ENCODE assay signal across 8 cellular contexts in the genomic region with DNA sequence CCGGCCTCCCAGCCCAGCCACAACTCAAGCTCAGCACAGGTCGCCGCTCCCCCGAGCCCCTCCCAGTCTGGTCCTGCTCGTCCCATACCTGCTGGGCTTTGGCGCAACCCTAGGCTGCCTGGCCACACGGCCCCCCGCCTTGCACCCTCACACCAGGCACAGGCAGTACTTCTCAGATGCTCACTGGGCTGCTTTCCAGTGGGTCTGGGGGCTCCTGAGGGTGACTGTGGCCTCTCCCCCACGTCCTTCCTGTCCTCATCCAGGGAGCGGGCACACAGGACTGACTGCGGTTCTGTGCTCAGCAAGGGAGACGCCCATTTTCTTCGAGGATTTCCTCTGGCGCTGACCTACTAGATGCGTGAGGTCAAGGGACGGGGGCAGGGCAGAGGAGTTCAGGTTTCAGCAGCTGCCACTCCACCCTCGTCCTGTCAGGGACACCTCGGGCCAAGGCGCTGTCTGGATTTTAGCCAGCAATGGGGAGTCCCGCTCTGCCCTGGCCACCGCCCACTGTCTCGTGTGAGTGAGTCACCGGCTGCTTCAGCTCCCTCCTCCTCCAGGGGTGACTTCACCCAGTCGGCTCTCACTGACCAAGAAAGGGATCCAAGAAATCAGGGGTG.
A peak's percentile ranks its signal among the peaks of the same experiment; 100 is the strongest.
DNase-seq lines count a peak whose midpoint lies in the region; ATAC-seq, FAIRE-seq and TF ChIP-seq lines count a peak whose summit lies in the region.

No MANE protein-coding gene starts in this region.

- H3K4me1 ChIP-seq in HAP-1 = no peaks in the 10 kb centered on the region
- H3K4me1 ChIP-seq in mucosa of rectum (ENCODE audit: control insufficient read depth in 2 of 2, insufficient read depth in 2 of 2, low read length in 2 of 2) = peaks cover 21 to 33% of the 10 kb centered on the region in 2 donors

- DNase-seq in ELR (ENCODE audit: low read depth) (peak; percentile 92), HAP-1 (ENCODE audit: low spot score in 2 of 2) (peak; percentile 29 to 80), NCI-H2196 (lab: John Stamatoyannopoulos, UW; ENCODE audit: unreplicated experiment) (peak; percentile 94), epithelial cell of prostate (ENCODE audit: low read depth, low spot score) (peak; percentile 78), D721Med (ENCODE audit: insufficient read length, low spot score) (no peak)
- peak; percentile 80 for DNase-seq in activated CD8-positive, alpha-beta memory T cell treated with anti-CD3 and anti-CD28 coated beads, Interleukin-2, amount 10 ng/mL, durations not matched to agents 7 days and 5 days
- DNase-seq in stimulated activated CD8-positive, alpha-beta memory T cell treated with anti-CD3 and anti-CD28 coated beads, Interleukin-4, amount 100 ng/mL, for 1 hour (ENCODE audit: low read depth in 2 of 2, low spot score in 1 of 2) = peak; percentile 38 to 42

- no peaks in the 10 kb centered on the region for H3K27me3 Mint-ChIP-seq in activated CD8-positive, alpha-beta memory T cell treated with anti-CD3 and anti-CD28 coated beads, Interleukin-2, amount 10 ng/mL, durations not matched to agents 7 days and 5 days

- peak; percentile 91 for ATAC-seq in activated CD8-positive, alpha-beta memory T cell treated with anti-CD3 and anti-CD28 coated beads, Interleukin-2, amount 10 ng/mL, durations not matched to agents 7 days and 5 days

- H3K9me3 Mint-ChIP-seq in activated CD8-positive, alpha-beta memory T cell treated with anti-CD3 and anti-CD28 coated beads, Interleukin-2, amount 10 ng/mL, durations not matched to agents 7 days and 5 days (ENCODE audit: low read depth) = no peaks in the 10 kb centered on the region

- no peak overlapping the region for H3K27ac ChIP-seq in epithelial cell of prostate
- H3K27ac ChIP-seq in mucosa of rectum (ENCODE audit: low read depth in 2 of 2, low read length in 2 of 2) = peak overlapping the region; percentile 81 to 87

- TF ChIP-seq CTCF in D721Med (IDR thresholded peaks at IDR 0.05; ENCODE audit: insufficient read depth, missing control alignments) = no peak

- H3K27me3 ChIP-seq in HAP-1 (ENCODE audit: low read depth) (no peaks in the 10 kb centered on the region), mucosa of rectum (ENCODE audit: control insufficient read depth in 2 of 2, insufficient read depth in 2 of 2, low read length in 2 of 2) (no peaks in the 10 kb centered on the region)

- in situ Hi-C loops in HAP-1 (cut with MboI; ENCODE audit: low sequenced_read_pairs) = no loop called here

- CTCF ChIA-PET in activated CD8-positive, alpha-beta memory T cell treated with anti-CD3 and anti-CD28 coated beads, Interleukin-2, amount 10 ng/mL, durations not matched to agents 7 days and 5 days (lab: Charles Lee) = no interaction called here

- no peaks in the 10 kb centered on the region for H3K36me3 ChIP-seq in HAP-1 (replicated peaks)
- no peaks in the 10 kb centered on the region for H3K36me3 ChIP-seq in mucosa of rectum (ENCODE audit: control insufficient read depth in 2 of 2, insufficient read depth in 2 of 2, low read length in 2 of 2)

- peak overlapping the region; percentile 56 to 84 for H3K9ac ChIP-seq in mucosa of rectum (ENCODE audit: low read depth in 1 of 2, low read length in 2 of 2)

- peaks cover 8% of the 10 kb centered on the region for H3K4me1 Mint-ChIP-seq in activated CD8-positive, alpha-beta memory T cell treated with anti-CD3 and anti-CD28 coated beads, Interleukin-2, amount 10 ng/mL, durations not matched to agents 7 days and 5 days

- H3K4me3 ChIP-seq in HAP-1 (no peak overlapping the region), mucosa of rectum (ENCODE audit: low read length in 2 of 2) (peak overlapping the region; percentile 59 to 71)

- FAIRE-seq in D721Med (lab: Jason Lieb, UNC) = no peak

- no peaks in the 10 kb centered on the region for H3K36me3 Mint-ChIP-seq in activated CD8-positive, alpha-beta memory T cell treated with anti-CD3 and anti-CD28 coated beads, Interleukin-2, amount 10 ng/mL, durations not matched to agents 7 days and 5 days

- H3K27ac Mint-ChIP-seq in activated CD8-positive, alpha-beta memory T cell treated with anti-CD3 and anti-CD28 coated beads, Interleukin-2, amount 10 ng/mL, durations not matched to agents 7 days and 5 days = no peak overlapping the region

- H3K9me3 ChIP-seq in HAP-1 (no peaks in the 10 kb centered on the region), mucosa of rectum (ENCODE audit: control insufficient read depth in 2 of 2, low read length in 2 of 2) (no peaks in the 10 kb centered on the region)

- H3K4me3 Mint-ChIP-seq in activated CD8-positive, alpha-beta memory T cell treated with anti-CD3 and anti-CD28 coated beads, Interleukin-2, amount 10 ng/mL, durations not matched to agents 7 days and 5 days = peak overlapping the region; percentile 18
